In the genomic region with DNA sequence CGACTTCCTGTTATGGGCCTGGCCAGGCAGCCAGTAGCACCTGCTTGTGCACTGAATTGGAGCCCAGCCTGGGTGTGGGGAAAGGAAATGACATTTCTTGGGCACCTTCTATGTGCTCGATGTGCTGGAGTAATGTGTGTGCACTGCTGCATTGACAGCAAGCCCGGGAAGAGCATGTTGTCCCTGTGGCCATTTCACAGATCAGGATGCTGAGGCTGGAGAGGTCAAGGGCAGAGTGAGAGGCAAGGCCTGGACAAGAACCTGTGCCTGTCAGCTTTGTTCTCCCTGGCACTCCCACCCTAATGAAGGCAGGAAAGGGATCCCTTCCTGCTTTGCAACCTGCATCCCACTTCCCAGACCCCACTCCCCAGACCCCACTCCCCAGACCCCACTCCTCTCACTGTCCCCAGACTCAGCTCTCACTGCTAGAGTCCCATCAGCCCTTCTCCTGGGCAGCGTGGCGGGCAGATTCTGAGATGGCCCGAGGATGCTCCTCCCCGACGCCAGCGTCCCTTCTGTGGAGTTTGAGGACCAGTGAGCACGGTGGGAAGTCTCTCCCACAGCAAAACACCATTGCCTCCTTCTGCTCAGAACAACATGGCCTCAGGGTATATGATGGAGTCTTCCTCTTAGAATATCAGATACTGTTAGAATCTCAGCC, we compare ENCODE assay signal across 18 cellular contexts. TPM values are rescaled to one million over a fixed set of nuclear protein-coding genes. Genes with fewer than 3 reads are reported as not detected.
"Had no signal": no experiment of that assay in that cellular context is flagged by ENCODE, and none has a peak within 500 bp of the region (broad histone marks: within the 10 kb centered on the region; RNA-seq: fewer than 3 reads in every experiment).

No MANE protein-coding gene starts in this region.

- H3K4me1 Mint-ChIP-seq: central memory CD8-positive, alpha-beta T cell had no signal

- H3K4me3 Mint-ChIP-seq: activated CD8-positive, alpha-beta T cell treated with anti-CD3 and anti-CD28 coated beads for 36 hours; central memory CD8-positive, alpha-beta T cell; naive thymus-derived CD4-positive, alpha-beta T cell; stimulated activated naive B cell treated with anti-CD40 and anti-IgM and Interleukin-4, amounts not matched to agents 10 μg/mL and 1 μg/mL and 100 μg/mL, for 72 hours had no signal

- H3K36me3 Mint-ChIP-seq: stimulated activated naive B cell treated with anti-CD40 and anti-IgM and Interleukin-4, amounts not matched to agents 10 μg/mL and 1 μg/mL and 100 μg/mL, for 72 hours had no signal

- H3K27ac Mint-ChIP-seq: activated CD8-positive, alpha-beta T cell treated with anti-CD3 and anti-CD28 coated beads for 36 hours; stimulated activated naive B cell treated with anti-CD40 and anti-IgM and Interleukin-4, amounts not matched to agents 10 μg/mL and 1 μg/mL and 100 μg/mL, for 72 hours had no signal

- H3K36me3 ChIP-seq: brain microvascular endothelial cell, gastrocnemius medialis, left ventricle myocardium inferior, thoracic aorta, WERI-Rb-1 had no signal

- H3K9me3 Mint-ChIP-seq: activated CD8-positive, alpha-beta T cell treated with anti-CD3 and anti-CD28 coated beads for 36 hours; central memory CD8-positive, alpha-beta T cell; stimulated activated naive B cell treated with anti-CD40 and anti-IgM and Interleukin-4, amounts not matched to agents 10 μg/mL and 1 μg/mL and 100 μg/mL, for 72 hours had no signal

- ATAC-seq: activated CD8-positive, alpha-beta T cell treated with anti-CD3 and anti-CD28 coated beads for 36 hours; esophagus mucosa; gastrocnemius medialis; naive thymus-derived CD4-positive, alpha-beta T cell; stimulated activated naive B cell treated with anti-CD40 and anti-IgM and Interleukin-4, amounts not matched to agents 10 μg/mL and 1 μg/mL and 100 μg/mL, for 72 hours had no signal

- H3K9me3 ChIP-seq: gastrocnemius medialis, left ventricle myocardium inferior, thoracic aorta had no signal

- H3K4me1 ChIP-seq: gastrocnemius medialis, left ventricle myocardium inferior had no signal

- H3K27ac ChIP-seq: brain microvascular endothelial cell, gastrocnemius medialis, left ventricle myocardium inferior, thoracic aorta, WERI-Rb-1 had no signal

- DNase-seq: activated CD4-positive, alpha-beta T cell treated with anti-CD3 and anti-CD28 coated beads for 48 hours; activated CD8-positive, alpha-beta T cell treated with anti-CD3 and anti-CD28 coated beads for 36 hours; activated T-cell treated with anti-CD3 and anti-CD28 coated beads, Interleukin-2, amount 50 U/mL, for 1 hour; brain microvascular endothelial cell; cortex of kidney; gastrocnemius medialis; left ventricle myocardium inferior; naive thymus-derived CD4-positive, alpha-beta T cell; stimulated activated naive B cell treated with anti-CD40 and anti-IgM and Interleukin-4, amounts not matched to agents 10 μg/mL and 1 μg/mL and 100 μg/mL, for 72 hours; SW 1271; WERI-Rb-1 had no signal

- H3K4me3 ChIP-seq: gastrocnemius medialis, left ventricle myocardium inferior, thoracic aorta had no signal

- H3K27me3 ChIP-seq: brain microvascular endothelial cell, gastrocnemius medialis had no signal

RNA-seq across cellular contexts. Expression of gene BARX1, which starts 49.6 kb away (rescaled TPM):
- total RNA-seq: gastrocnemius medialis; kidney epithelial cell; left ventricle myocardium inferior; renal cortical epithelial cell; T-helper 2 cell treated with Interferon-gamma antibody and Interleukin-4, amounts not matched to agents 100 ng/mL and 5 ng/mL, for 36 hours; thoracic aorta; urinary bladder had no signal
- polyA plus RNA-seq: naive thymus-derived CD4-positive, alpha-beta T cell; urinary bladder had no signal
